ENCODE assay signal across 13 cellular contexts in the genomic region with DNA sequence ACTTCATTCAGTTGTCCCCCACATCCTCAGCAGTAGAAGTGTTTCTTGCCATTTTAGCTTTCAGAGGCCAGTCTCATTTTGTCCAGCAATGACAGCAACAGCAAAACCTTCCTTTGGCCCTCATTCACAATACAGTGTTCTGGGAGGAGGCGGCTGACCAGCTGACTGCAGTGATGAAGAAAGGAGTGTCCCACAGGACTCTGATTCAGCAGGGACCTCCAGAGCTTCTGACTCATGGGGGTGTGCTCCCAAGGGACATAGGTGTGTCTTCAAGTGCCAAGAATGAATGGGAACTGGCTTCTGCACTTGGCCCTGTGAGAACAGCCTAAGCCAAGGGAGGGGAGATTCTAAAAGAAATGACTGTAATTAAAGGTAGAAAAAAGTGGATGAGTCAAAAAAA.
DNase-seq lines count a peak whose midpoint lies in the region; ATAC-seq and TF ChIP-seq lines count a peak whose summit lies in the region.
"Had no signal": no experiment of that assay in that cellular context is flagged by ENCODE, and none has a peak within 500 bp of the region (broad histone marks: within the 10 kb centered on the region; RNA-seq: fewer than 3 reads in every experiment).

No MANE protein-coding gene starts in this region.

- no peaks in the 10 kb centered on the region for H3K27me3 ChIP-seq in dorsolateral prefrontal cortex
- H3K27me3 ChIP-seq: BE2C, gastroesophageal sphincter had no signal

- intact Hi-C loops in mucosa of descending colon (cut with DNase I, micrococcal nuclease) (no loop called here), dorsolateral prefrontal cortex (cut with DNase I) (no loop called here)

- no peaks in the 10 kb centered on the region for H3K4me1 ChIP-seq in mucosa of descending colon (ENCODE audit: low read depth)
- H3K4me1 ChIP-seq: BE2C had no signal

- no peak overlapping the region for H3K27ac ChIP-seq in dorsolateral prefrontal cortex
- H3K27ac ChIP-seq: gastroesophageal sphincter had no signal

- TF ChIP-seq CTCF in NB4 (IDR thresholded peaks at IDR 0.05; ENCODE audit: low read depth, low read length) (no peak), mucosa of descending colon (IDR thresholded peaks at IDR 0.05) (no peak), dorsolateral prefrontal cortex (IDR thresholded peaks at IDR 0.05 in 54 of 56, conservative IDR thresholded peaks at IDR 0.05 in 2 of 56; ENCODE audit: low read depth in 1 of 56, partially characterized antibody in 56 of 56) (no peak)

- H3K9me3 ChIP-seq in mucosa of descending colon, result no peaks in the 10 kb centered on the region
- H3K9me3 ChIP-seq: BE2C, gastroesophageal sphincter had no signal

- H3K36me3 ChIP-seq in mucosa of descending colon (ENCODE audit: low read depth), result no peaks in the 10 kb centered on the region
- H3K36me3 ChIP-seq: BE2C, gastroesophageal sphincter had no signal

- ATAC-seq in mucosa of descending colon (peak; percentile 91), HG02678 (IDR thresholded peaks at IDR 0.05; ENCODE audit: unreplicated experiment) (no peak), HG03439 (IDR thresholded peaks at IDR 0.05; ENCODE audit: unreplicated experiment) (no peak)
- ATAC-seq: activated CD4-positive, CD25-positive, alpha-beta regulatory T cell treated with anti-CD3 and anti-CD28 coated beads, Interleukin-2, amount 50 U/mL, for 24 hours; gastroesophageal sphincter had no signal

- no peak for TF ChIP-seq POLR2A in NB4 (IDR thresholded peaks at IDR 0.05; ENCODE audit: extremely low read depth, insufficient read length)

- DNase-seq in COLO829 (ENCODE audit: low spot score) (peak; percentile 53), NB4 (ENCODE audit: low read depth) (peak; percentile 39), dermis blood vessel endothelial cell (peak; percentile 45), mucosa of descending colon (no peak), GM19238 (ENCODE audit: insufficient read length, low spot score) (no peak), dorsolateral prefrontal cortex (no peak)
- DNase-seq: BE2C; NCI-H69; stimulated activated CD8-positive, alpha-beta memory T cell treated with anti-CD3 and anti-CD28 coated beads, Interleukin-4, amount 100 ng/mL, for 48 hours had no signal

- no peak overlapping the region for H3K4me3 ChIP-seq in NB4 (ENCODE audit: low read depth, low read length)
- no peak overlapping the region for H3K4me3 ChIP-seq in mucosa of descending colon
- no peak overlapping the region for H3K4me3 ChIP-seq in dorsolateral prefrontal cortex
- H3K4me3 ChIP-seq: gastroesophageal sphincter had no signal

Comparison
In these comparisons a context has a peak if more than half of its experiments do, and no peak if none do; other contexts are left out.
1. DNase-seq: peak in COLO829 (single experiment), NB4 (single experiment) and dermis blood vessel endothelial cell (single experiment); none in mucosa of descending colon (0 of 3), GM19238 (single experiment) and dorsolateral prefrontal cortex (0 of 10).